Comparison of ENCODE assay signal across 1 cellular context in the genomic region with DNA sequence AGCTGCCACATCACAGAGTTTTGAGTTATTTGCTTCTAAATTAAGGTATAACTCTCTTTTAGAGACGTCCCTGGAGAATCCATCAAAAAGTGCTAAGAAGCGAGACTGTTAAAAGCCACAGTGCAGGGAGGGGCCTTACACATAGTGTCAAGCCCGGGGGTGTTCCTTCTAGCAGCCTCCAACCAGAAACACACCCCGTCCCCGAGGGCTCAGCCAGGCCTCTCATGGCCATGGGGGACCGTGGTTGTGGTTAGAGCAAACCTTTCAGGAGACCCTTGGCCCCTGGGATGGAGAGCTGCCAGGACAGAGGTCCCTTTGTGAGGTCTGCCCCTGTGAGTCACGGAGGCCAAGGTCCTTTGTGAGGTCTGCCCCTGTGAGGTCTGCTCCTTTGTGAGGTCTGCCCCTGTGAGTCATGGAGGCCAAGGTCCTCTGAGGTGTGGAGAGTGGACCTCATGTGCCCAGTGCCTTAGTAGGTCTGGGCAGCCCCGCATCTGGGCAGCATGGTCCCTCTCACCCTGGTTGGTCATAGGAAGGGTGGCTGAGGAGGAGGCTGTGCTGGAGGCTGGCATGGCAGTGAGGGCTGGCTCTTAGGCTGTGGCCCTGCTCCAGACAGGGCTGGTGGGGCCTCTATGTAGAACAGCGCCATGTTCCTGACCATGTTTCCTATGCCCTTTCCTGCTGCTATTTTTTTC.
TF ChIP-seq lines count a peak whose summit lies in the region.

No MANE protein-coding gene starts in this region.

TF ChIP-seq in HepG2, 621 proteins besides CTCF, POLR2A, EP300 and RAD21 (continued from another document and continues in another):
- TF ChIP-seq, protein P1, sequence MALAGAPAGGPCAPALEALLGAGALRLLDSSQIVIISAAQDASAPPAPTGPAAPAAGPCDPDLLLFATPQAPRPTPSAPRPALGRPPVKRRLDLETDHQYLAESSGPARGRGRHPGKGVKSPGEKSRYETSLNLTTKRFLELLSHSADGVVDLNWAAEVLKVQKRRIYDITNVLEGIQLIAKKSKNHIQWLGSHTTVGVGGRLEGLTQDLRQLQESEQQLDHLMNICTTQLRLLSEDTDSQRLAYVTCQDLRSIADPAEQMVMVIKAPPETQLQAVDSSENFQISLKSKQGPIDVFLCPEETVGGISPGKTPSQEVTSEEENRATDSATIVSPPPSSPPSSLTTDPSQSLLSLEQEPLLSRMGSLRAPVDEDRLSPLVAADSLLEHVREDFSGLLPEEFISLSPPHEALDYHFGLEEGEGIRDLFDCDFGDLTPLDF (CRISPR knock-in tag; IDR thresholded peaks at IDR 0.05) = no peak
- TF ChIP-seq ZMYM2 (CRISPR knock-in tag; IDR thresholded peaks at IDR 0.05) (peak; percentile 95), ZNF256 (CRISPR knock-in tag; conservative IDR thresholded peaks at IDR 0.05) (no peak), ZNF296 (CRISPR knock-in tag; conservative IDR thresholded peaks at IDR 0.05) (peak; percentile 36; the same call in 1 of the 2 replicates), HNRNPLL (IDR thresholded peaks at IDR 0.05; ENCODE audit: low read depth, low read length, poor library complexity, severe bottlenecking) (no peak), RNF2 (conservative IDR thresholded peaks at IDR 0.05; ENCODE audit: low read depth) (peak; percentile 76), ZNF12 (CRISPR knock-in tag; IDR thresholded peaks at IDR 0.05) (no peak), ZNF841 (CRISPR knock-in tag; IDR thresholded peaks at IDR 0.05; ENCODE audit: borderline replicate concordance) (no peak), HNF4A (CRISPR knock-in tag; IDR thresholded peaks at IDR 0.05) (peak; percentile 98), ZNF546 (CRISPR knock-in tag; conservative IDR thresholded peaks at IDR 0.05) (0 out of 2 replicates have a peak, but pooled peaks have one; percentile 74), ZNF17 (CRISPR knock-in tag; IDR thresholded peaks at IDR 0.05) (no peak), ZNF562 (CRISPR knock-in tag; IDR thresholded peaks at IDR 0.05; ENCODE audit: borderline replicate concordance) (no peak), ZNF317 (CRISPR knock-in tag; IDR thresholded peaks at IDR 0.05) (no peak), ZNF678 (CRISPR knock-in tag; IDR thresholded peaks at IDR 0.05) (peak; percentile 84; the same call in 1 of the 2 replicates), NR2F1 (CRISPR knock-in tag; IDR thresholded peaks at IDR 0.05) (peak; percentile 99), MTF2 (CRISPR knock-in tag; IDR thresholded peaks at IDR 0.05; ENCODE audit: borderline replicate concordance) (peak; percentile 80; the same call in 1 of the 2 replicates), FOXK2 (IDR thresholded peaks at IDR 0.05) (no peak), ZNF883 (CRISPR knock-in tag; IDR thresholded peaks at IDR 0.05; ENCODE audit: not compliant biosample characterization) (no peak), SKI (IDR thresholded peaks at IDR 0.05; ENCODE audit: partially characterized antibody) (peak; percentile 85), ZNF343 (CRISPR knock-in tag; IDR thresholded peaks at IDR 0.05) (no peak; the same call in 1 of the 2 replicates), MEIS2 (CRISPR knock-in tag; IDR thresholded peaks at IDR 0.05) (peak; percentile 26; the same call in 1 of the 2 replicates), MXI1 (IDR thresholded peaks at IDR 0.05; ENCODE audit: borderline replicate concordance, low read depth, low read length) (peak; percentile 65; the same call in 1 of the 3 replicates), ZNF496 (CRISPR knock-in tag; IDR thresholded peaks at IDR 0.05; ENCODE audit: insufficient replicate concordance) (no peak), SMAD3 (CRISPR knock-in tag; IDR thresholded peaks at IDR 0.05) (peak; percentile 71), EZH2 (conservative IDR thresholded peaks at IDR 0.05; ENCODE audit: low read depth, low read length) (no peak), ARNT (IDR thresholded peaks at IDR 0.05) (no peak), SUZ12 (IDR thresholded peaks at IDR 0.05; ENCODE audit: low read depth, low read length) (no peak)
- TF ChIP-seq, protein P2, sequence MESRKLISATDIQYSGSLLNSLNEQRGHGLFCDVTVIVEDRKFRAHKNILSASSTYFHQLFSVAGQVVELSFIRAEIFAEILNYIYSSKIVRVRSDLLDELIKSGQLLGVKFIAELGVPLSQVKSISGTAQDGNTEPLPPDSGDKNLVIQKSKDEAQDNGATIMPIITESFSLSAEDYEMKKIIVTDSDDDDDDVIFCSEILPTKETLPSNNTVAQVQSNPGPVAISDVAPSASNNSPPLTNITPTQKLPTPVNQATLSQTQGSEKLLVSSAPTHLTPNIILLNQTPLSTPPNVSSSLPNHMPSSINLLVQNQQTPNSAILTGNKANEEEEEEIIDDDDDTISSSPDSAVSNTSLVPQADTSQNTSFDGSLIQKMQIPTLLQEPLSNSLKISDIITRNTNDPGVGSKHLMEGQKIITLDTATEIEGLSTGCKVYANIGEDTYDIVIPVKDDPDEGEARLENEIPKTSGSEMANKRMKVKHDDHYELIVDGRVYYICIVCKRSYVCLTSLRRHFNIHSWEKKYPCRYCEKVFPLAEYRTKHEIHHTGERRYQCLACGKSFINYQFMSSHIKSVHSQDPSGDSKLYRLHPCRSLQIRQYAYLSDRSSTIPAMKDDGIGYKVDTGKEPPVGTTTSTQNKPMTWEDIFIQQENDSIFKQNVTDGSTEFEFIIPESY (CRISPR knock-in tag; IDR thresholded peaks at IDR 0.05) = no peak
- TF ChIP-seq, protein P3, sequence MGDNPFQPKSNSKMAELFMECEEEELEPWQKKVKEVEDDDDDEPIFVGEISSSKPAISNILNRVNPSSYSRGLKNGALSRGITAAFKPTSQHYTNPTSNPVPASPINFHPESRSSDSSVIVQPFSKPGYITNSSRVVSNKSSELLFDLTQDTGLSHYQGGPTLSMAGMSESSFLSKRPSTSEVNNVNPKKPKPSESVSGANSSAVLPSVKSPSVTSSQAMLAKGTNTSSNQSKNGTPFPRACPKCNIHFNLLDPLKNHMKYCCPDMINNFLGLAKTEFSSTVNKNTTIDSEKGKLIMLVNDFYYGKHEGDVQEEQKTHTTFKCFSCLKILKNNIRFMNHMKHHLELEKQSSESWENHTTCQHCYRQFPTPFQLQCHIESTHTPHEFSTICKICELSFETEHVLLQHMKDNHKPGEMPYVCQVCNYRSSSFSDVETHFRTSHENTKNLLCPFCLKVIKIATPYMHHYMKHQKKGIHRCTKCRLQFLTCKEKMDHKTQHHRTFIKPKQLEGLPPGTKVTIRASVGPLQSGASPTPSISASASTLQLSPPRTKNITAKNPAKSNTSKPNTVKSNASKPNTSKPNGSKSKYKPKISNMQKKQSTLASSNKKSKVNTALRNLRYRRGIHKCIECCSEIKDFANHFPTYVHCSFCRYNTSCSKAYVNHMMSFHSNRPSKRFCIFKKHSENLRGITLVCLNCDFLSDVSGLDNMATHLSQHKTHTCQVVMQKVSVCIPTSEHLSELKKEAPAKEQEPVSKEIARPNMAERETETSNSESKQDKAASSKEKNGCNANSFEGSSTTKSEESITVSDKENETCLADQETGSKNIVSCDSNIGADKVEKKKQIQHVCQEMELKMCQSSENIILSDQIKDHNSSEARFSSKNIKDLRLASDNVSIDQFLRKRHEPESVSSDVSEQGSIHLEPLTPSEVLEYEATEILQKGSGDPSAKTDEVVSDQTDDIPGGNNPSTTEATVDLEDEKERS (CRISPR knock-in tag; IDR thresholded peaks at IDR 0.05) = peak; percentile 98
- TF ChIP-seq, protein P4, sequence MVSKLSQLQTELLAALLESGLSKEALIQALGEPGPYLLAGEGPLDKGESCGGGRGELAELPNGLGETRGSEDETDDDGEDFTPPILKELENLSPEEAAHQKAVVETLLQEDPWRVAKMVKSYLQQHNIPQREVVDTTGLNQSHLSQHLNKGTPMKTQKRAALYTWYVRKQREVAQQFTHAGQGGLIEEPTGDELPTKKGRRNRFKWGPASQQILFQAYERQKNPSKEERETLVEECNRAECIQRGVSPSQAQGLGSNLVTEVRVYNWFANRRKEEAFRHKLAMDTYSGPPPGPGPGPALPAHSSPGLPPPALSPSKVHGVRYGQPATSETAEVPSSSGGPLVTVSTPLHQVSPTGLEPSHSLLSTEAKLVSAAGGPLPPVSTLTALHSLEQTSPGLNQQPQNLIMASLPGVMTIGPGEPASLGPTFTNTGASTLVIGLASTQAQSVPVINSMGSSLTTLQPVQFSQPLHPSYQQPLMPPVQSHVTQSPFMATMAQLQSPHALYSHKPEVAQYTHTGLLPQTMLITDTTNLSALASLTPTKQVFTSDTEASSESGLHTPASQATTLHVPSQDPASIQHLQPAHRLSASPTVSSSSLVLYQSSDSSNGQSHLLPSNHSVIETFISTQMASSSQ (IDR thresholded peaks at IDR 0.05; ENCODE audit: low read depth) = peak; percentile 30; the same call in 1 of the 2 replicates
- TF ChIP-seq, protein P4 (CRISPR knock-in tag; IDR thresholded peaks at IDR 0.05; ENCODE audit: borderline replicate concordance) = peak; percentile 91; the same call in 1 of the 2 replicates
- TF ChIP-seq, protein P5, sequence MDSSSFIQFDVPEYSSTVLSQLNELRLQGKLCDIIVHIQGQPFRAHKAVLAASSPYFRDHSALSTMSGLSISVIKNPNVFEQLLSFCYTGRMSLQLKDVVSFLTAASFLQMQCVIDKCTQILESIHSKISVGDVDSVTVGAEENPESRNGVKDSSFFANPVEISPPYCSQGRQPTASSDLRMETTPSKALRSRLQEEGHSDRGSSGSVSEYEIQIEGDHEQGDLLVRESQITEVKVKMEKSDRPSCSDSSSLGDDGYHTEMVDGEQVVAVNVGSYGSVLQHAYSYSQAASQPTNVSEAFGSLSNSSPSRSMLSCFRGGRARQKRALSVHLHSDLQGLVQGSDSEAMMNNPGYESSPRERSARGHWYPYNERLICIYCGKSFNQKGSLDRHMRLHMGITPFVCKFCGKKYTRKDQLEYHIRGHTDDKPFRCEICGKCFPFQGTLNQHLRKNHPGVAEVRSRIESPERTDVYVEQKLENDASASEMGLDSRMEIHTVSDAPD (CRISPR knock-in tag; IDR thresholded peaks at IDR 0.05) = peak; percentile 97
- TF ChIP-seq, protein P6, sequence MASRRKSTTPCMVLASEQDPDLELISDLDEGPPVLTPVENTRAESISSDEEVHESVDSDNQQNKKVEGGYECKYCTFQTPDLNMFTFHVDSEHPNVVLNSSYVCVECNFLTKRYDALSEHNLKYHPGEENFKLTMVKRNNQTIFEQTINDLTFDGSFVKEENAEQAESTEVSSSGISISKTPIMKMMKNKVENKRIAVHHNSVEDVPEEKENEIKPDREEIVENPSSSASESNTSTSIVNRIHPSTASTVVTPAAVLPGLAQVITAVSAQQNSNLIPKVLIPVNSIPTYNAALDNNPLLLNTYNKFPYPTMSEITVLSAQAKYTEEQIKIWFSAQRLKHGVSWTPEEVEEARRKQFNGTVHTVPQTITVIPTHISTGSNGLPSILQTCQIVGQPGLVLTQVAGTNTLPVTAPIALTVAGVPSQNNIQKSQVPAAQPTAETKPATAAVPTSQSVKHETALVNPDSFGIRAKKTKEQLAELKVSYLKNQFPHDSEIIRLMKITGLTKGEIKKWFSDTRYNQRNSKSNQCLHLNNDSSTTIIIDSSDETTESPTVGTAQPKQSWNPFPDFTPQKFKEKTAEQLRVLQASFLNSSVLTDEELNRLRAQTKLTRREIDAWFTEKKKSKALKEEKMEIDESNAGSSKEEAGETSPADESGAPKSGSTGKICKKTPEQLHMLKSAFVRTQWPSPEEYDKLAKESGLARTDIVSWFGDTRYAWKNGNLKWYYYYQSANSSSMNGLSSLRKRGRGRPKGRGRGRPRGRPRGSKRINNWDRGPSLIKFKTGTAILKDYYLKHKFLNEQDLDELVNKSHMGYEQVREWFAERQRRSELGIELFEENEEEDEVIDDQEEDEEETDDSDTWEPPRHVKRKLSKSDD (CRISPR knock-in tag; IDR thresholded peaks at IDR 0.05; ENCODE audit: low read depth) = peak; percentile 63; the same call in 1 of the 2 replicates
- TF ChIP-seq, protein P7, sequence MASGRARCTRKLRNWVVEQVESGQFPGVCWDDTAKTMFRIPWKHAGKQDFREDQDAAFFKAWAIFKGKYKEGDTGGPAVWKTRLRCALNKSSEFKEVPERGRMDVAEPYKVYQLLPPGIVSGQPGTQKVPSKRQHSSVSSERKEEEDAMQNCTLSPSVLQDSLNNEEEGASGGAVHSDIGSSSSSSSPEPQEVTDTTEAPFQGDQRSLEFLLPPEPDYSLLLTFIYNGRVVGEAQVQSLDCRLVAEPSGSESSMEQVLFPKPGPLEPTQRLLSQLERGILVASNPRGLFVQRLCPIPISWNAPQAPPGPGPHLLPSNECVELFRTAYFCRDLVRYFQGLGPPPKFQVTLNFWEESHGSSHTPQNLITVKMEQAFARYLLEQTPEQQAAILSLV (CRISPR knock-in tag; IDR thresholded peaks at IDR 0.05; ENCODE audit: borderline replicate concordance) = no peak
- TF ChIP-seq, protein P8, sequence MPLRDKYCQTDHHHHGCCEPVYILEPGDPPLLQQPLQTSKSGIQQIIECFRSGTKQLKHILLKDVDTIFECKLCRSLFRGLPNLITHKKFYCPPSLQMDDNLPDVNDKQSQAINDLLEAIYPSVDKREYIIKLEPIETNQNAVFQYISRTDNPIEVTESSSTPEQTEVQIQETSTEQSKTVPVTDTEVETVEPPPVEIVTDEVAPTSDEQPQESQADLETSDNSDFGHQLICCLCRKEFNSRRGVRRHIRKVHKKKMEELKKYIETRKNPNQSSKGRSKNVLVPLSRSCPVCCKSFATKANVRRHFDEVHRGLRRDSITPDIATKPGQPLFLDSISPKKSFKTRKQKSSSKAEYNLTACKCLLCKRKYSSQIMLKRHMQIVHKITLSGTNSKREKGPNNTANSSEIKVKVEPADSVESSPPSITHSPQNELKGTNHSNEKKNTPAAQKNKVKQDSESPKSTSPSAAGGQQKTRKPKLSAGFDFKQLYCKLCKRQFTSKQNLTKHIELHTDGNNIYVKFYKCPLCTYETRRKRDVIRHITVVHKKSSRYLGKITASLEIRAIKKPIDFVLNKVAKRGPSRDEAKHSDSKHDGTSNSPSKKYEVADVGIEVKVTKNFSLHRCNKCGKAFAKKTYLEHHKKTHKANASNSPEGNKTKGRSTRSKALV (CRISPR knock-in tag; IDR thresholded peaks at IDR 0.05) = no peak
- TF ChIP-seq, protein P9, sequence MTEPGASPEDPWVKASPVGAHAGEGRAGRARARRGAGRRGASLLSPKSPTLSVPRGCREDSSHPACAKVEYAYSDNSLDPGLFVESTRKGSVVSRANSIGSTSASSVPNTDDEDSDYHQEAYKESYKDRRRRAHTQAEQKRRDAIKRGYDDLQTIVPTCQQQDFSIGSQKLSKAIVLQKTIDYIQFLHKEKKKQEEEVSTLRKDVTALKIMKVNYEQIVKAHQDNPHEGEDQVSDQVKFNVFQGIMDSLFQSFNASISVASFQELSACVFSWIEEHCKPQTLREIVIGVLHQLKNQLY (CRISPR knock-in tag; IDR thresholded peaks at IDR 0.05) = peak; percentile 87
- TF ChIP-seq, protein P10, sequence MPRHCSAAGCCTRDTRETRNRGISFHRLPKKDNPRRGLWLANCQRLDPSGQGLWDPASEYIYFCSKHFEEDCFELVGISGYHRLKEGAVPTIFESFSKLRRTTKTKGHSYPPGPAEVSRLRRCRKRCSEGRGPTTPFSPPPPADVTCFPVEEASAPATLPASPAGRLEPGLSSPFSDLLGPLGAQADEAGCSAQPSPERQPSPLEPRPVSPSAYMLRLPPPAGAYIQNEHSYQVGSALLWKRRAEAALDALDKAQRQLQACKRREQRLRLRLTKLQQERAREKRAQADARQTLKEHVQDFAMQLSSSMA (CRISPR knock-in tag; IDR thresholded peaks at IDR 0.05) = peak; percentile 83
